In the genomic region with DNA sequence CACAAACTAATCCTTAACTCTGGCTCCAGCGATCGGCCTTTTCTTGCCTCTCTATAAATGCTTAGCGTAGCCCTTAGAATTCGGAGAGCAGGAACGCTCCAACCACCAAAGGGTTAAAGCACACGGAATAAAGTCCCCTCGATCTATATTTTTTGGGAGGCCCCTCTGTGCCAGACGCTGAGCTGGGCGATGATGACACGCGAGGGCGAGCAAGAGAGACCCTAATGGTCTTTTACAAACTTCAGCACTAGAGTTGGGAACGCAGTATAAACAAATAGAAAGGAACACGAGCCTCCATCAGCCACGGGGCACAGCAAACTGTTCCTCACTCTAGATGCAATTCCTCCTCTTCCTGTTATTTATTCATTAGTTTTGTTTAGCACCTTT, we compare ENCODE assay signal across 11 cellular contexts. TPM values are rescaled to one million over a fixed set of nuclear protein-coding genes. Genes with fewer than 3 reads are reported as not detected.
DNase-seq lines count a peak whose midpoint lies in the region; ATAC-seq and TF ChIP-seq lines count a peak whose summit lies in the region.
"Had no signal": no experiment of that assay in that cellular context is flagged by ENCODE, and none has a peak within 500 bp of the region (broad histone marks: within the 10 kb centered on the region; RNA-seq: fewer than 3 reads in every experiment).

No MANE protein-coding gene starts in this region.

- ATAC-seq in body of pancreas: no peak
- ATAC-seq in HG03095 (IDR thresholded peaks at IDR 0.05; ENCODE audit: unreplicated experiment): no peak

- no peak overlapping the region for H3K4ac ChIP-seq in mesenchymal stem cell (ENCODE audit: low read depth in 1 of 2, low read length in 2 of 2)

- H2BK12ac ChIP-seq in mesenchymal stem cell (ENCODE audit: low read length in 2 of 2): no peak overlapping the region

- H2BK5ac ChIP-seq in mesenchymal stem cell (ENCODE audit: low read depth, low read length, poor library complexity, severe bottlenecking): no peak overlapping the region

- H2BK15ac ChIP-seq in mesenchymal stem cell (ENCODE audit: low read depth, poor library complexity, severe bottlenecking): no peak overlapping the region

- TF ChIP-seq EP300 in stomach (IDR thresholded peaks at IDR 0.05): no peak

- H3K14ac ChIP-seq in mesenchymal stem cell (ENCODE audit: low read length in 2 of 2): no peak overlapping the region

- H3K9me3 ChIP-seq in body of pancreas (no peaks in the 10 kb centered on the region), mesenchymal stem cell (ENCODE audit: control insufficient read depth, low read length) (no peaks in the 10 kb centered on the region), stomach (no peaks in the 10 kb centered on the region)
- H3K9me3 ChIP-seq: testis had no signal

- no peaks in the 10 kb centered on the region for H3K27me3 ChIP-seq in body of pancreas
- H3K27me3 ChIP-seq in mesenchymal stem cell (ENCODE audit: control insufficient read depth in 1 of 2, insufficient read depth in 1 of 2, low read length in 2 of 2): peaks cover 28 to 56% of the 10 kb centered on the region in 2 experiments
- peaks cover 0 to 31% (median 12%) of the 10 kb centered on the region in 3 donors for H3K27me3 ChIP-seq in stomach
- H3K27me3 ChIP-seq: testis had no signal

- H3K36me3 ChIP-seq in body of pancreas (replicated peaks in 1 of 2; ENCODE audit: insufficient read depth in 1 of 2, low read depth in 2 of 2) (no peaks in the 10 kb centered on the region), mesenchymal stem cell (ENCODE audit: control insufficient read depth in 1 of 2, insufficient read depth in 2 of 2, low read depth in 1 of 2, low read length in 2 of 2) (no peaks in the 10 kb centered on the region), stomach (no peaks in the 10 kb centered on the region)

- DNase-seq in NCI-H2171 treated with DMSO at 0.1 percent for 48 hours (lab: John Stamatoyannopoulos, UW) (peak; percentile 43), NCI-H2171 (lab: John Stamatoyannopoulos, UW) (no peak), body of pancreas (no peak), mesenchymal stem cell (no peak), stomach (no peak), NCI-H128 (lab: John Stamatoyannopoulos, UW; ENCODE audit: unreplicated experiment) (no peak)
- DNase-seq in activated naive CD4-positive, alpha-beta T cell treated with anti-CD3 and anti-CD28 coated beads, Interleukin-2, amount 50 U/mL, for 16 hours: no peak
- DNase-seq: activated gamma-delta T cell, testis had no signal

- H3K9ac ChIP-seq in mesenchymal stem cell (ENCODE audit: low read length): no peak overlapping the region

- no peak overlapping the region for H4K91ac ChIP-seq in mesenchymal stem cell (ENCODE audit: low read length)

- H2BK120ac ChIP-seq in mesenchymal stem cell (ENCODE audit: low read depth, low read length): no peak overlapping the region

- H2AK5ac ChIP-seq in mesenchymal stem cell (ENCODE audit: low read length, severe bottlenecking): no peak overlapping the region

- H3K18ac ChIP-seq in mesenchymal stem cell (ENCODE audit: low read depth in 1 of 2, low read length in 2 of 2): no peak overlapping the region

- WGBS in body of pancreas, 2 donors: 10 to 11% methylated on average over 15 of the region's 15 CpGs
- 8% methylated on average over 15 of the region's 15 CpGs for WGBS in mesenchymal stem cell
- 1 to 5% (median 3%) methylated on average over 15 of the region's 15 CpGs for WGBS in stomach, 5 donors

- peaks cover 2% of the 10 kb centered on the region for H3K79me1 ChIP-seq in mesenchymal stem cell (replicated peaks; ENCODE audit: low read length, poor library complexity, severe bottlenecking)

- TF ChIP-seq CTCF in body of pancreas (IDR thresholded peaks at IDR 0.05) (no peak), stomach (IDR thresholded peaks at IDR 0.05) (no peak)

- H2AFZ ChIP-seq in mesenchymal stem cell (ENCODE audit: low read depth, low read length): no peak overlapping the region

- H3K4me3 ChIP-seq in body of pancreas: peak overlapping the region; percentile 48 to 66
- peak overlapping the region in 1 of 2 experiments; percentile 29 for H3K4me3 ChIP-seq in mesenchymal stem cell (ENCODE audit: insufficient read depth in 1 of 2, low read depth in 1 of 2, low read length in 2 of 2)
- H3K4me3 ChIP-seq in stomach: peak overlapping the region; percentile 68 to 76 (median 74)

- H3K4me1 ChIP-seq in body of pancreas (peaks cover 30% of the 10 kb centered on the region), mesenchymal stem cell (ENCODE audit: control insufficient read depth, insufficient read depth, low read depth, low read length) (peaks cover 17% of the 10 kb centered on the region), stomach (peaks cover 10 to 61% (median 32%) of the 10 kb centered on the region in 4 donors)

- H3K27ac ChIP-seq in body of pancreas (no peak overlapping the region), mesenchymal stem cell (ENCODE audit: low read length, poor library complexity, severe bottlenecking) (no peak overlapping the region), stomach (peak overlapping the region; percentile 88 to 97 (median 93))
- H3K27ac ChIP-seq: testis had no signal

- intact Hi-C loops in body of pancreas (cut with DNase I): no loop called here
- intact Hi-C loops in stomach (cut with DNase I; ENCODE audit: low total_unique reads): no loop called here

- H4K8ac ChIP-seq in mesenchymal stem cell (ENCODE audit: low read length): no peak overlapping the region

- no peak for TF ChIP-seq POLR2A in body of pancreas (IDR thresholded peaks at IDR 0.05)
- no peak for TF ChIP-seq POLR2A in stomach (IDR thresholded peaks at IDR 0.05)

- H3K4me2 ChIP-seq in mesenchymal stem cell (ENCODE audit: low read length, poor library complexity, severe bottlenecking): peak overlapping the region; percentile 97

- H3K23ac ChIP-seq in mesenchymal stem cell (ENCODE audit: low read length in 2 of 2): no peak overlapping the region

RNA-seq across cellular contexts. Expression of a gene that starts 1.8 kb away (rescaled TPM):
- total RNA-seq in body of pancreas (1 to 10 TPM; 1.3 to 5.2 TPM), stomach (100 to 1,000 TPM in 1 of 5 donors, 10 to 100 TPM in 2, 1 to 10 TPM in 2; 7.2 to 169 (median 14.2) TPM)
- not detected for polyA plus RNA-seq in mesenchymal stem cell (2013, experiment 1 of 2)
- 0.01 TPM for polyA plus RNA-seq in mesenchymal stem cell (2013, experiment 2 of 2)
- 10 to 100 TPM in 1 of 3 donors, 1 to 10 TPM in 2; 6.4 to 12.4 (median 9.8) TPM for polyA plus RNA-seq in stomach
- total RNA-seq: NCI-H460 had no signal

Comparison
In these comparisons a context has a peak if more than half of its experiments do, and no peak if none do; other contexts are left out.
1. H3K27ac ChIP-seq: peak in stomach (5 of 5); none in body of pancreas (0 of 4) and mesenchymal stem cell (single experiment).